8 cellular contexts compared by ENCODE assay signal in the genomic region with DNA sequence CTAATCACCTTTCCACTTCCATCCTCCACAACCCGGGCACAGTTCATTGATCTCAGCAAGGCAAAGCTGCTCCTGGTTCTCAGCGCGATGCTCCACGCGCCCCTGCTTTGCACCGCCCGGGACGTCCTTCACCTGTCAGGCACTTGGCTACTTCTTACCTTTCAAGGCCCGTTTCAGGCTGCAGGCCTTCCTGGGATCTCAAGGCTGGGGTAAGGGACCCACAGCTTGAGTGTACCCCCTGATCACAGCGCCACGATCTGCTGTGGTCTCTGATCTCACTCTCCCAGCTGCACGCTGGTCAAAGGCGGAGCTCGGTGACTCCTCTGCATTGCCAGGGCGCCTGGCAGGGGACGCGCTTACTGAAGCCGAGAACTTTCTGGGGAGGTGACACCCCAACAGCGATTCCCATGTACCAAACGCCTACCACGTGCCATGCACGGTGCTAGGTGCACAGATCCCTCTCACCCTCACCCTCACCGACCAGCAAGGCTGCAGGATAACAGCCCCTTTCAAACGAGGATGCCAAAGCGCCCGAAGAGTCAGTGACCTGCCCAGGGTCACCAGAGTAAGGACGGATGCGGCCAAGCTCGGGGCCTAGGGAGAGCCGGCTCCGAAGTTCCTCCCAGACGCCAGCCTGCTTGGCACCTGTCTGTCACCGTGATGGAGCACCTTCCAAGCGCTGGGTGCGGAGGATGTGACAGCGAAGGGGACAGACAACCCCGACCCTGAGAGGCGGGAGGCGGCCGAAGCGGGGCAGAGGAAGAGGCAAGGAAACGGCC. TPM values are rescaled to one million over a fixed set of nuclear protein-coding genes. Genes with fewer than 3 reads are reported as not detected.
A peak's percentile ranks its signal among the peaks of the same experiment; 100 is the strongest.
DNase-seq lines count a peak whose midpoint lies in the region; ATAC-seq and TF ChIP-seq lines count a peak whose summit lies in the region.

No MANE protein-coding gene starts in this region.

- H3K4me2 ChIP-seq in OCI-LY3 (ENCODE audit: low read length) = peak overlapping the region; percentile 85

- no peaks in the 10 kb centered on the region for H3K27me3 ChIP-seq in AG04450 (ENCODE audit: control insufficient read depth, insufficient read depth, low read length)
- H3K27me3 ChIP-seq in OCI-LY3 (ENCODE audit: low read depth, low read length) = no peaks in the 10 kb centered on the region
- no peaks in the 10 kb centered on the region for H3K27me3 ChIP-seq in testis

- DNase-seq in AG04450 (ENCODE audit: low read depth, low spot score) (no peak), glomerular visceral epithelial cell (ENCODE audit: extremely low spot score) (peak; percentile 38), nucleus accumbens (lab: John Stamatoyannopoulos, UW) (peak in 45 of 56 donors; percentile 15 to 79 (median 52)), testis (peak; percentile 69)
- peak; percentile 13 for DNase-seq in activated gamma-delta T cell treated with anti-CD3 and anti-CD28 coated beads, Interleukin-2, amount 50 U/mL, for 16 hours (ENCODE audit: low read depth)

- no peak for TF ChIP-seq POLR2A in testis (IDR thresholded peaks at IDR 0.05)

- POLR2A ChIA-PET in AG04450 (lab: Yijun Ruan, JAX) = interaction anchor here (0.7 to 2.1 kb wide), 7 partner anchors 16 to 134 kb away, joined by 3 to 9 read pairs (median 4); partner anchors contain the start of gene ADAM17

- no peaks in the 10 kb centered on the region for H4K20me1 ChIP-seq in OCI-LY3 (ENCODE audit: insufficient read depth, low read length)

- H3K4me3 ChIP-seq in AG04450 (ENCODE audit: low read depth, low read length) = peak overlapping the region; percentile 98
- peak overlapping the region; percentile 97 for H3K4me3 ChIP-seq in OCI-LY3 (ENCODE audit: low read length)
- peak overlapping the region; percentile 80 to 94 for H3K4me3 ChIP-seq in testis

- intact Hi-C loops in testis (cut with DNase I; ENCODE audit: low total_unique reads) = no loop called here

- WGBS in testis, 2 donors = 1 to 8% methylated on average over 10 to 41 of the region's 42 CpGs

- H3K79me2 ChIP-seq in OCI-LY3 (ENCODE audit: low read length) = peaks cover 74% of the 10 kb centered on the region

- TF ChIP-seq CTCF in AG04450 (IDR thresholded peaks at IDR 0.05; ENCODE audit: low read depth, low read length) (0 out of 2 replicates have a peak, but pooled peaks have one; percentile 4), OCI-LY3 (IDR thresholded peaks at IDR 0.05; ENCODE audit: low read depth, low read length) (no peak), testis (IDR thresholded peaks at IDR 0.05) (no peak)

- H3K27ac ChIP-seq in AG04450 (ENCODE audit: low read depth, low read length) (peak overlapping the region; percentile 22), OCI-LY3 (ENCODE audit: low read length) (peak overlapping the region; percentile 40; the same call in 1 of the 2 replicates), testis (peak overlapping the region; percentile 88 to 94)

- H3K36me3 ChIP-seq in OCI-LY3 (replicated peaks; ENCODE audit: low read depth, low read length) = peaks cover 11% of the 10 kb centered on the region
- no peaks in the 10 kb centered on the region for H3K36me3 ChIP-seq in testis (ENCODE audit: low read depth, missing control alignments)

- peak overlapping the region; percentile 99 for H3K9ac ChIP-seq in OCI-LY3 (ENCODE audit: low read length)

- CTCF ChIA-PET in AG04450 (lab: Charles Lee) = interaction anchor here (0.9 to 1.4 kb wide), 4 partner anchors 12 to 279 kb away, joined by 3 to 4 read pairs (median 3); no protein-coding TSS in a partner anchor

- peak; percentile 24 for ATAC-seq in GM18861 (IDR thresholded peaks at IDR 0.05; ENCODE audit: unreplicated experiment)
- ATAC-seq in HG03095 (IDR thresholded peaks at IDR 0.05; ENCODE audit: unreplicated experiment) = peak; percentile 35

- peaks cover 20% of the 10 kb centered on the region for H3K4me1 ChIP-seq in OCI-LY3 (ENCODE audit: low read length)
- peaks cover 5% of the 10 kb centered on the region for H3K4me1 ChIP-seq in testis

- H3K9me3 ChIP-seq in AG04450 (ENCODE audit: control insufficient read depth, insufficient read depth, low read length) (peaks cover 3% of the 10 kb centered on the region; the same call in 1 of the 2 replicates), OCI-LY3 (ENCODE audit: insufficient read depth, low read length) (no peaks in the 10 kb centered on the region), testis (no peaks in the 10 kb centered on the region)

- H2AFZ ChIP-seq in OCI-LY3 (ENCODE audit: low read depth, low read length) = peak overlapping the region; percentile 76

RNA-seq across cellular contexts. Expression of gene ITGB1BP1, which starts 0.8 kb away (rescaled TPM):
- polyA plus RNA-seq in AG04450 (2011; rRNA removed) = 167 and 212 TPM in 2 replicates
- polyA minus RNA-seq in AG04450 (2011; rRNA and poly(A)+ RNA removed) = 37.6 and 38.3 TPM in 2 replicates
- 10 to 100 TPM; 31.3 to 38.1 TPM for total RNA-seq in testis
- polyA plus RNA-seq in testis (ENCODE audit: insufficient read depth, low read depth, low replicate concordance) = 45.6 TPM

RNA-seq across cellular contexts. Expression of gene CPSF3, which starts 0.9 kb away (rescaled TPM):
- polyA plus RNA-seq in AG04450 (2011; rRNA removed) (40.2 and 48.6 TPM in 2 replicates), testis (ENCODE audit: insufficient read depth, low read depth, low replicate concordance) (112 TPM)
- polyA minus RNA-seq in AG04450 (2011; rRNA and poly(A)+ RNA removed) = 31.8 and 45.7 TPM in 2 replicates
- total RNA-seq in testis = 10 to 100 TPM; 54.4 to 72.3 TPM

RNA-seq across cellular contexts. Expression of gene IAH1, which starts 51.8 kb away (rescaled TPM):
- 121 and 127 TPM in 2 replicates for polyA plus RNA-seq in AG04450 (2011; rRNA removed)
- 40.8 and 47.4 TPM in 2 replicates for polyA minus RNA-seq in AG04450 (2011; rRNA and poly(A)+ RNA removed)
- total RNA-seq in testis = 10 to 100 TPM; 76.3 to 86.0 TPM
- polyA plus RNA-seq in testis (ENCODE audit: insufficient read depth, low read depth, low replicate concordance) = 208 TPM

Comparison
In these comparisons a context has a peak if more than half of its experiments do, and no peak if none do; other contexts are left out.
1. H3K27ac ChIP-seq: peak in every context shown above with its lines; median percentile 91 in testis; 40 in OCI-LY3; 22 in AG04450.